Comparison of ENCODE assay signal across 10 cellular contexts in the genomic region with DNA sequence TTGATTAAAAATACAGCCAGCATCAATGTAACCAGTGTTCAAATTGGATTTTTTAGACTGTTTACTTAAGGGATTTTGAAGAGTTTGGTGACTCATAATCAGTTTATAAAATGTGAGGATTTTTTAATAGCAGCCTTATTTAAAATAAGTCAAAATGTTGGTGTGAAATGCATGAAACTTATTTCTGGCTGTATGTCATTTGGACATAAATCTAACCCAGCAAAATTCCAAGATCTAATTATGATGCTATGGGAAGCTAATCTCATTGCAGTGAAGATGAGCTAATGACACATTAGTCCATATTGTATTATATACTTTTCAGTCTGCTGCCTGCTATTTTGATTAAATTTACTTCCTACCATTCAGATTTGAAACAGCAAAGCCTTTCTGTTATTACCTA.
A peak's percentile ranks its signal among the peaks of the same experiment; 100 is the strongest.
DNase-seq lines count a peak whose midpoint lies in the region; ATAC-seq and TF ChIP-seq lines count a peak whose summit lies in the region.
"Had no signal": no experiment of that assay in that cellular context is flagged by ENCODE, and none has a peak within 500 bp of the region (broad histone marks: within the 10 kb centered on the region; RNA-seq: fewer than 3 reads in every experiment).

No MANE protein-coding gene starts in this region.

- no peaks in the 10 kb centered on the region for H3K27me3 ChIP-seq in A673 (replicated peaks; ENCODE audit: insufficient read depth, low read depth, low read length, poor library complexity)
- H3K27me3 ChIP-seq in esophagus squamous epithelium, result no peaks in the 10 kb centered on the region
- no peaks in the 10 kb centered on the region for H3K27me3 ChIP-seq in parathyroid adenoma (ENCODE audit: control insufficient read depth, insufficient read depth, low read length)

- TF ChIP-seq POLR2A in esophagus squamous epithelium (IDR thresholded peaks at IDR 0.05), result no peak

- H3K4me2 ChIP-seq in parathyroid adenoma (ENCODE audit: low read length), result peak overlapping the region; percentile 68

- peaks cover 67% of the 10 kb centered on the region for H3K4me1 ChIP-seq in A673 (ENCODE audit: insufficient read depth, low read length, poor library complexity, severe bottlenecking)
- peaks cover 20 to 84% (median 34%) of the 10 kb centered on the region in 3 donors for H3K4me1 ChIP-seq in esophagus squamous epithelium
- peaks cover 48% of the 10 kb centered on the region for H3K4me1 ChIP-seq in parathyroid adenoma

- peaks cover 2% of the 10 kb centered on the region for H3K79me2 ChIP-seq in parathyroid adenoma

- BruUV-seq in A673 (replicated peaks; lab: Mats Ljungman, UMichigan), result no TSS peak

- no peaks in the 10 kb centered on the region for H3K9me3 ChIP-seq in A673 (ENCODE audit: low read depth, low read length, poor library complexity, severe bottlenecking)
- no peaks in the 10 kb centered on the region for H3K9me3 ChIP-seq in esophagus squamous epithelium
- no peaks in the 10 kb centered on the region for H3K9me3 ChIP-seq in parathyroid adenoma (ENCODE audit: control insufficient read depth, low read length)

- TF ChIP-seq CTCF in A673 (conservative IDR thresholded peaks at IDR 0.05; ENCODE audit: low read depth, low read length) (no peak), RWPE1 (conservative IDR thresholded peaks at IDR 0.05; ENCODE audit: low read depth) (no peak), esophagus squamous epithelium (IDR thresholded peaks at IDR 0.05) (no peak), parathyroid adenoma (IDR thresholded peaks at IDR 0.05) (no peak)

- H3K36me3 ChIP-seq in A673 (ENCODE audit: insufficient read depth, low read length, poor library complexity, severe bottlenecking), result no peaks in the 10 kb centered on the region
- H3K36me3 ChIP-seq in esophagus squamous epithelium, result no peaks in the 10 kb centered on the region
- no peaks in the 10 kb centered on the region for H3K36me3 ChIP-seq in parathyroid adenoma (ENCODE audit: control insufficient read depth, insufficient read depth, low read length)

- peak; percentile 55 for DNase-seq in A673 (ENCODE audit: low spot score)
- no peak for DNase-seq in RWPE1 (ENCODE audit: low spot score)
- DNase-seq in esophagus squamous epithelium (lab: John Stamatoyannopoulos, UW), result no peak
- DNase-seq in cerebellar nuclear complex (lab: John Stamatoyannopoulos, UW), result no peak
- DNase-seq in NCI-H510A treated with DMSO at 0.1 percent for 48 hours (lab: John Stamatoyannopoulos, UW), result no peak
- DNase-seq in NCI-H510A (lab: John Stamatoyannopoulos, UW), result no peak
- DNase-seq: activated CD8-positive, alpha-beta T cell treated with anti-CD3 and anti-CD28 coated beads for 36 hours; NCI-H187 treated with DMSO at 0.1 percent for 48 hours had no signal

- ATAC-seq in HG03025 (IDR thresholded peaks at IDR 0.05; ENCODE audit: low FRiP score, unreplicated experiment), result no peak
- ATAC-seq: activated CD8-positive, alpha-beta T cell treated with anti-CD3 and anti-CD28 coated beads for 36 hours had no signal

- peak overlapping the region; percentile 95 for H3K27ac ChIP-seq in A673 (ENCODE audit: low read depth, low read length, poor library complexity, severe bottlenecking)
- H3K27ac ChIP-seq in RWPE1, result peak overlapping the region; percentile 67; the same call in 1 of the 2 replicates
- H3K27ac ChIP-seq in esophagus squamous epithelium, result peak overlapping the region; percentile 70 to 92 (median 86)
- peak overlapping the region; percentile 98 for H3K27ac ChIP-seq in parathyroid adenoma

- peak overlapping the region; percentile 13 for H2AFZ ChIP-seq in parathyroid adenoma

- CTCF ChIA-PET in A673 (lab: Charles Lee) (no interaction called here), RWPE1 (lab: Yijun Ruan, JAX) (interaction anchor here (0.9 kb wide), 2 partner anchors 83 to 159 kb away, joined by 3 read pairs; no protein-coding TSS in a partner anchor)

- H3K9ac ChIP-seq in parathyroid adenoma, result no peak overlapping the region

- POLR2A ChIA-PET in A673 (lab: Charles Lee; ENCODE audit: low non-redundant PET) (no interaction called here), RWPE1 (lab: Yijun Ruan, JAX; ENCODE audit: low non-redundant PET) (no interaction called here)

- intact Hi-C loops in A673 (cut with micrococcal nuclease; ENCODE audit: unreplicated experiment) (loop anchor here (5.0 kb wide), 1 partner anchor 141 kb away; no protein-coding TSS in a partner anchor), esophagus squamous epithelium (cut with DNase I) (no loop called here)

- H3K4me3 ChIP-seq in A673 (ENCODE audit: low read depth, low read length, poor library complexity, severe bottlenecking) (peak overlapping the region; percentile 11), esophagus squamous epithelium (peak overlapping the region in 1 of 4 donors; percentile 33), parathyroid adenoma (ENCODE audit: low read depth, low read length) (peak overlapping the region; percentile 43)
